Comparison of ENCODE assay signal across 15 cellular contexts in the genomic region with DNA sequence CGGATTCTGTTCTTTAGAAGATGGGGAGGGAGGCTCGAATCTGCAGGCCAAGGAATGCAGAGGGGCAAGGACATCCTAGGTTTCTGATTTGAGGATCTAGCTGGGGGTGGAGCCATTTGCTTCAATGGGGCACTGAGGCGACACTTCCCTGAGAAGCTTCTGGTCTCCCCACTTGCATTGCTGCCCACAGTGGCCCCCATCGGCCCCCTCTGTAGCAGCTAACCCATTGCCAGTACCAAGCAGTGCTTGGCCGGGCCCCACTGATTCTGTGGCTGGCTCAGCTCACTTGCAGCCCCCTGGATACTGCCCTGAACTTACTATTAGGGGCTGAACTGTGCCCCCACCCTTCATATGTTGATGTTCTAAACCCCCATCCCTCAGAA. TPM values are rescaled to one million over a fixed set of nuclear protein-coding genes. Genes with fewer than 3 reads are reported as not detected.
"Had no signal": no experiment of that assay in that cellular context is flagged by ENCODE, and none has a peak within 500 bp of the region (broad histone marks: within the 10 kb centered on the region; RNA-seq: fewer than 3 reads in every experiment).

No MANE protein-coding gene starts in this region.

- H3K27ac Mint-ChIP-seq: activated CD8-positive, alpha-beta T cell treated with anti-CD3 and anti-CD28 coated beads for 36 hours; activated T-cell treated with anti-CD3 and anti-CD28 coated beads, Interleukin-2, amount 50 U/mL, for 72 hours; naive thymus-derived CD8-positive, alpha-beta T cell had no signal

- ATAC-seq: activated CD8-positive, alpha-beta T cell treated with anti-CD3 and anti-CD28 coated beads for 36 hours; activated T-cell treated with anti-CD3 and anti-CD28 coated beads, Interleukin-2, amount 50 U/mL, for 72 hours; gastroesophageal sphincter; mucosa of descending colon; naive thymus-derived CD8-positive, alpha-beta T cell had no signal

- DNase-seq: activated CD8-positive, alpha-beta memory T cell treated with anti-CD3 and anti-CD28 coated beads, Interleukin-2, amount 50 U/mL, for 4 hours; activated CD8-positive, alpha-beta T cell treated with anti-CD3 and anti-CD28 coated beads for 36 hours; activated naive CD4-positive, alpha-beta T cell; activated T-cell treated with anti-CD3 and anti-CD28 coated beads, Interleukin-2, amount 50 U/mL, for 72 hours; cortex of kidney; effector memory CD4-positive, alpha-beta T cell; naive thymus-derived CD8-positive, alpha-beta T cell; stimulated activated CD4-positive, alpha-beta T cell treated with anti-CD3 and anti-CD28 coated beads, Interleukin-4, amount 100 ng/mL, for 4 hours; stomach; T-helper 9 cell had no signal

- H3K4me3 Mint-ChIP-seq: activated CD8-positive, alpha-beta T cell treated with anti-CD3 and anti-CD28 coated beads for 36 hours; activated T-cell treated with anti-CD3 and anti-CD28 coated beads, Interleukin-2, amount 50 U/mL, for 72 hours; naive thymus-derived CD8-positive, alpha-beta T cell had no signal

- H3K9me3 ChIP-seq: gastroesophageal sphincter, mucosa of descending colon, stomach had no signal

- H3K27ac ChIP-seq: cardiac muscle cell, epithelial cell of prostate, gastroesophageal sphincter, stomach had no signal

- H3K36me3 Mint-ChIP-seq: naive thymus-derived CD8-positive, alpha-beta T cell had no signal

- H3K4me3 ChIP-seq: cardiac muscle cell, gastroesophageal sphincter, lung, mucosa of descending colon, stomach had no signal

- H3K9me3 Mint-ChIP-seq: activated CD8-positive, alpha-beta T cell treated with anti-CD3 and anti-CD28 coated beads for 36 hours; activated T-cell treated with anti-CD3 and anti-CD28 coated beads, Interleukin-2, amount 50 U/mL, for 72 hours had no signal

- H3K27me3 ChIP-seq: cardiac muscle cell had no signal

- H3K36me3 ChIP-seq: cardiac muscle cell, gastroesophageal sphincter, stomach had no signal

RNA-seq across cellular contexts. Expression of a gene that starts 42.9 kb away (rescaled TPM):
- total RNA-seq: activated CD8-positive, alpha-beta T cell treated with anti-CD3 and anti-CD28 coated beads for 36 hours; activated T-cell treated with anti-CD3 and anti-CD28 coated beads, Interleukin-2, amount 50 U/mL, for 72 hours; naive thymus-derived CD8-positive, alpha-beta T cell had no signal
- polyA plus RNA-seq: naive thymus-derived CD8-positive, alpha-beta T cell had no signal
